In the genomic region with DNA sequence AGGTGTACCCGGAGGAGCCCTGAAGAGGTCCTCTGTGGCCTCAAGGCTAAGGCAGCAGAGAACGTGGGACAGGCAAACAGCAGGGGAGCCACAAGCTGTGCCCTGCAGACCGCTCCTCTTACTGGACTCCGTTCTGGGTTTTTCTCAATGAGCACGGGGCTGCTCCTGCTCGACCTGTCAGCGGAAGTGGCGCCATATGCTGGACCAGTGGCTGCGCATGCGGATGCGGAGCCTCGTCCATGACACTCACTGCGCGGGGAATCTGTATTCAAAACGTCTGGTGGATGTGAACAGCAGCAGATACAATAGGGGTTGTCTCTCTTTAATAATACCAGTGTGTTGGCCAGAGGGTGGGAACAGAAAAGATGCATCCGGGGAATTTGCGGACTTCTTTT, we compare ENCODE assay signal across 1 cellular context.
TF ChIP-seq lines count a peak whose summit lies in the region.

No MANE protein-coding gene starts in this region.

TF ChIP-seq in K562, 482 proteins besides CTCF, POLR2A, EP300 and RAD21:
- peak in 1 of 2 experiments; percentile 40; a peak in 1 of 4 replicates for TF ChIP-seq NRF1 (conservative IDR thresholded peaks at IDR 0.05 in 1 of 2, IDR thresholded peaks at IDR 0.05 in 1 of 2)
- no peak for TF ChIP-seq MAX (CRISPR knock-in tag; IDR thresholded peaks at IDR 0.05)
